Comparison of ENCODE assay signal across 1 cellular context in the genomic region with DNA sequence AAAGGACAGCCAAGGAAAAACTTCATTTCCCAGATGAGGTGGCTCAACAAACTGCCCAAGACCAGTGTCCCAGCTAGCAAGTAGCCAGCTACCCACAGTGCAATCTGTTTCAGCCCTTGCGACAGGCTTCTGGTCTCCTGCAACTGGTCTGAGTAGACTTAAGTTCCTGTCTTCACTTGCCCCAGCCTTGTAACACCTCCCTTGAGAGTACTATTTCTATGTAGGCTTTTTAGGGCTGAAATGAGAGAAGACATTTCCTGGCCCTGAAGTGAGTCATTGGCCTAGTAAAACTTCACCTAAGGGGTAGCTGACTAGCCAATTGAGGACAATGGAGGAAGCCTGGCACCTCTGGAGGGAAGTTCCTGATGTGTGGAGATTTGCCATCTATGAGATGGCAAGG.
TF ChIP-seq lines count a peak whose summit lies in the region.

No MANE protein-coding gene starts in this region.

TF ChIP-seq in HepG2, 621 proteins besides CTCF, POLR2A, EP300 and RAD21 (continued from another document):
- TF ChIP-seq AKNA (CRISPR knock-in tag; IDR thresholded peaks at IDR 0.05; ENCODE audit: borderline replicate concordance) (no peak), DPF2 (CRISPR knock-in tag; IDR thresholded peaks at IDR 0.05; ENCODE audit: borderline replicate concordance, low read depth) (no peak), DMTF1 (CRISPR knock-in tag; IDR thresholded peaks at IDR 0.05) (no peak), ZNF598 (CRISPR knock-in tag; IDR thresholded peaks at IDR 0.05; ENCODE audit: borderline replicate concordance) (no peak), ZNF180 (CRISPR knock-in tag; IDR thresholded peaks at IDR 0.05; ENCODE audit: borderline replicate concordance, low read depth) (no peak), JUN (CRISPR knock-in tag; IDR thresholded peaks at IDR 0.05) (no peak), HOXA7 (CRISPR knock-in tag; IDR thresholded peaks at IDR 0.05) (no peak), GZF1 (CRISPR knock-in tag; IDR thresholded peaks at IDR 0.05) (no peak), CHCHD3 (CRISPR knock-in tag; IDR thresholded peaks at IDR 0.05) (no peak), ZNF672 (CRISPR knock-in tag; IDR thresholded peaks at IDR 0.05) (no peak)
